ENCODE assay signal across 15 cellular contexts in the genomic region with DNA sequence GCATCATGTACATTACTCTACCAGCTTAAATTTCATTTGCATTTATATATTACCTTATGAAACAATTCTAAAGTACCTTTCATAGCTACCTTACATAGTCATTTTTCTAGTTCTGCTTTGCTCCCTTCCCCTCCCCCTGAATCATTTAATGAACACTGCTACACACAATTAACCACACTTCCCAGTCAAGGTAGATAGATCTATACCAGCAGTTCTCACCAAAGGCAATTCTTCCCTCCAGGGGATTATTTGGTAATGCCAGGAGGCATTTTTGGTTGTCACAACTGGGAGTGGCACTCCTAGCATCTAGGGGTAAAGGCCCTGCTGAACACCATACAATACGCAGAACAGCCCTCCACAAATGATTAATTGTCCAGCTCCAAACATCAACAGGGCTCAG. TPM values are rescaled to one million over a fixed set of nuclear protein-coding genes. Genes with fewer than 3 reads are reported as not detected.
DNase-seq lines count a peak whose midpoint lies in the region; ATAC-seq and TF ChIP-seq lines count a peak whose summit lies in the region.
"Had no signal": no experiment of that assay in that cellular context is flagged by ENCODE, and none has a peak within 500 bp of the region (broad histone marks: within the 10 kb centered on the region; RNA-seq: fewer than 3 reads in every experiment).

No MANE protein-coding gene starts in this region.

- peaks cover 28% of the 10 kb centered on the region for H3K36me3 Mint-ChIP-seq in MCF 10A (ENCODE audit: insufficient read depth, unreplicated experiment)

- BruUV-seq in MCF 10A (replicated peaks; lab: Mats Ljungman, UMichigan) = no TSS peak

- H3K27ac ChIP-seq in breast epithelium = no peak overlapping the region
- H3K27ac ChIP-seq in epithelial cell of prostate = peak overlapping the region; percentile 93

- TF ChIP-seq CTCF in MCF 10A (IDR thresholded peaks at IDR 0.05; ENCODE audit: unreplicated experiment) (no peak), breast epithelium (IDR thresholded peaks at IDR 0.05) (no peak), foreskin fibroblast (IDR thresholded peaks at IDR 0.05; ENCODE audit: low read depth, low read length) (no peak)

- no peak for TF ChIP-seq POLR2A in breast epithelium (IDR thresholded peaks at IDR 0.05)

- DNase-seq in MCF 10A (ENCODE audit: unreplicated experiment) (no peak), breast epithelium (ENCODE audit: low spot score in 2 of 2) (no peak), OCI-M1 (lab: John Stamatoyannopoulos, UW) (peak; percentile 29), epithelial cell of prostate (ENCODE audit: low read depth, low spot score) (no peak), foreskin fibroblast (no peak), HK-2 (ENCODE audit: unreplicated experiment) (no peak)
- DNase-seq in stimulated activated naive CD8-positive, alpha-beta T cell treated with anti-CD3 and anti-CD28 coated beads, Interleukin-15, amount 100 ng/mL, for 72 hours = no peak
- no peak for DNase-seq in stimulated activated naive CD4-positive, alpha-beta T cell treated with Interleukin-2 at 50 U/mL for 16 hours (lab: John Stamatoyannopoulos, UW)
- DNase-seq: activated CD4-positive, CD25-positive, alpha-beta regulatory T cell treated with anti-CD3 and anti-CD28 coated beads, Interleukin-2, amount 50 U/mL, for 72 hours; adrenal gland; BE2C; GF-D8; retina; stimulated activated CD4-positive, alpha-beta T cell treated with anti-CD3 and anti-CD28 coated beads, Interleukin-4, amount 100 ng/mL, for 1 hour; stomach had no signal

- H3K4me3 ChIP-seq in breast epithelium = peak overlapping the region in 1 of 3 donors; percentile 14
- no peak overlapping the region for H3K4me3 ChIP-seq in foreskin fibroblast (ENCODE audit: low read depth in 1 of 2, low read length in 2 of 2)

- no peaks in the 10 kb centered on the region for H3K36me3 ChIP-seq in breast epithelium

- H3K9me3 ChIP-seq in breast epithelium = no peaks in the 10 kb centered on the region
- H3K9me3 ChIP-seq: adrenal gland, BE2C, stomach had no signal

- H3K27me3 Mint-ChIP-seq in MCF 10A (ENCODE audit: insufficient read depth, unreplicated experiment) = no peaks in the 10 kb centered on the region
- no peaks in the 10 kb centered on the region for H3K27me3 Mint-ChIP-seq in stimulated activated naive CD8-positive, alpha-beta T cell treated with anti-CD3 and anti-CD28 coated beads, Interleukin-15, amount 100 ng/mL, for 72 hours

- no peaks in the 10 kb centered on the region for H3K27me3 ChIP-seq in breast epithelium
- H3K27me3 ChIP-seq: adrenal gland, BE2C, stomach had no signal

- no peak overlapping the region for H3K4me3 Mint-ChIP-seq in MCF 10A (ENCODE audit: unreplicated experiment)
- H3K4me3 Mint-ChIP-seq in stimulated activated naive CD8-positive, alpha-beta T cell treated with anti-CD3 and anti-CD28 coated beads, Interleukin-15, amount 100 ng/mL, for 72 hours = peak overlapping the region; percentile 20 to 60

- intact Hi-C loops in MCF 10A (cut with micrococcal nuclease) (loop anchor here (5.0 kb wide), 1 partner anchor 146 kb away; a partner anchor contains a TSS), breast epithelium (cut with DNase I; ENCODE audit: low total_unique reads) (no loop called here)

- ATAC-seq in stimulated activated naive CD8-positive, alpha-beta T cell treated with anti-CD3 and anti-CD28 coated beads, Interleukin-15, amount 100 ng/mL, for 72 hours = no peak

- CTCF ChIA-PET in MCF 10A (lab: Yijun Ruan, JAX) = interaction anchor here (0.6 to 1.5 kb wide), 10 partner anchors 22 to 398 kb away, joined by 3 to 6 read pairs (median 3); no protein-coding TSS in a partner anchor

- peak overlapping the region; percentile 29 for H3K27ac Mint-ChIP-seq in MCF 10A (ENCODE audit: low read depth, unreplicated experiment)
- peak overlapping the region in 1 of 2 donors; percentile 3 for H3K27ac Mint-ChIP-seq in stimulated activated naive CD8-positive, alpha-beta T cell treated with anti-CD3 and anti-CD28 coated beads, Interleukin-15, amount 100 ng/mL, for 72 hours

- H3K4me1 ChIP-seq in breast epithelium = no peaks in the 10 kb centered on the region
- H3K4me1 ChIP-seq: BE2C had no signal

- peaks cover 42% of the 10 kb centered on the region for H3K4me1 Mint-ChIP-seq in MCF 10A (ENCODE audit: insufficient read depth, unreplicated experiment)
- H3K4me1 Mint-ChIP-seq in stimulated activated naive CD8-positive, alpha-beta T cell treated with anti-CD3 and anti-CD28 coated beads, Interleukin-15, amount 100 ng/mL, for 72 hours = peaks cover 68% of the 10 kb centered on the region

- POLR2A ChIA-PET in MCF 10A (lab: Yijun Ruan, JAX) = interaction anchor here (0.5 to 1.4 kb wide), 6 partner anchors 10 to 182 kb away, joined by 3 to 13 read pairs (median 3); a partner anchor contains a TSS

- no peaks in the 10 kb centered on the region for H3K9me3 Mint-ChIP-seq in MCF 10A (ENCODE audit: unreplicated experiment)
- H3K9me3 Mint-ChIP-seq in stimulated activated naive CD8-positive, alpha-beta T cell treated with anti-CD3 and anti-CD28 coated beads, Interleukin-15, amount 100 ng/mL, for 72 hours = no peaks in the 10 kb centered on the region

RNA-seq across cellular contexts. Expression of a gene that starts 4.5 kb away (rescaled TPM):
- total RNA-seq in MCF 10A (2022) = 35.4 and 63.8 TPM in 2 replicates
- 10 to 100 TPM; 18.7 to 35.9 (median 29.5) TPM for total RNA-seq in breast epithelium
